Comparison of ENCODE assay signal across 8 cellular contexts in genomic region chr1:111606457-111607215, GRCh38. TPM values are rescaled to one million over a fixed set of nuclear protein-coding genes. Genes with fewer than 3 reads are reported as not detected.
A peak's percentile ranks its signal among the peaks of the same experiment; 100 is the strongest.
DNase-seq lines count a peak whose midpoint lies in the region; FAIRE-seq and TF ChIP-seq lines count a peak whose summit lies in the region.
"Not testable (repeated sequence)": the region's sequence is repeated elsewhere in the genome, so short reads cannot be mapped to it uniquely, and the experiment has no call there.

No MANE protein-coding gene starts in this region.

- H3K27me3 Mint-ChIP-seq in activated CD4-positive, alpha-beta memory T cell treated with anti-CD3 and anti-CD28 coated beads for 36 hours; nephron progenitor cell (ENCODE audit: low read depth, poor library complexity): not testable (repeated sequence)

- 58 to 74% (median 67%) methylated on average over 6 of the region's 8 CpGs for WGBS in stomach, 5 donors

- not testable (repeated sequence) for H3K4me3 Mint-ChIP-seq in activated CD4-positive, alpha-beta memory T cell treated with anti-CD3 and anti-CD28 coated beads for 36 hours
- peak overlapping the region; percentile 28 for H3K4me3 Mint-ChIP-seq in nephron progenitor cell

- H3K4me3 ChIP-seq in AG04450 (ENCODE audit: low read depth, low read length); ascending aorta; kidney (ENCODE audit: low read length in 2 of 2); stomach: not testable (repeated sequence)

- H3K9ac ChIP-seq in kidney (ENCODE audit: low read length in 2 of 2): not testable (repeated sequence)

- H3K4me1 ChIP-seq in ascending aorta (peaks cover 5 to 16% of the 10 kb centered on the region in 2 donors), stomach (peaks cover 0 to 38% (median 23%) of the 10 kb centered on the region in 4 donors)
- H3K4me1 ChIP-seq in kidney (ENCODE audit: control insufficient read depth in 1 of 2, insufficient read depth in 1 of 2, low read depth in 1 of 2, low read length in 2 of 2): not testable (repeated sequence)

- H3K27ac Mint-ChIP-seq in activated CD4-positive, alpha-beta memory T cell treated with anti-CD3 and anti-CD28 coated beads for 36 hours: peak overlapping the region; percentile 44
- H3K27ac Mint-ChIP-seq in nephron progenitor cell: peak overlapping the region; percentile 95

- intact Hi-C loops in activated CD4-positive, alpha-beta memory T cell treated with anti-CD3 and anti-CD28 coated beads for 36 hours (cut with micrococcal nuclease); kidney (cut with DNase I); stomach (cut with DNase I; ENCODE audit: low total_unique reads): not testable (repeated sequence)
- intact Hi-C loops in ascending aorta (cut with DNase I): loop anchor here (5.0 kb wide), 1 partner anchor 99 kb away; no protein-coding TSS in a partner anchor

- CTCF ChIA-PET in AG04450 (lab: Charles Lee): interaction anchor here (1.3 kb wide), 1 partner anchor 98 kb away, joined by 7 read pairs; no protein-coding TSS in a partner anchor
- CTCF ChIA-PET in HEK293T (lab: Yijun Ruan, JAX): interaction anchor here (0.9 kb wide), 1 partner anchor 13 kb away, joined by 3 read pairs; no protein-coding TSS in a partner anchor
- CTCF ChIA-PET in activated CD4-positive, alpha-beta memory T cell treated with anti-CD3 and anti-CD28 coated beads for 36 hours (lab: Charles Lee): interaction anchor here (0.5 to 1.8 kb wide), 3 partner anchors 9 to 106 kb away, joined by 4 to 7 read pairs (median 6); no protein-coding TSS in a partner anchor

- peaks cover 48% of the 10 kb centered on the region for H3K4me1 Mint-ChIP-seq in activated CD4-positive, alpha-beta memory T cell treated with anti-CD3 and anti-CD28 coated beads for 36 hours (ENCODE audit: low read depth)
- H3K4me1 Mint-ChIP-seq in nephron progenitor cell: peaks cover 34% of the 10 kb centered on the region

- H3K27me3 ChIP-seq in AG04450 (ENCODE audit: control insufficient read depth, insufficient read depth, low read length); ascending aorta; stomach: not testable (repeated sequence)

- H3K36me3 ChIP-seq in ascending aorta; kidney (ENCODE audit: control insufficient read depth in 1 of 2, insufficient read depth in 2 of 2, low read length in 2 of 2); stomach: not testable (repeated sequence)

- TF ChIP-seq CTCF in AG04450 (IDR thresholded peaks at IDR 0.05; ENCODE audit: low read depth, low read length); ascending aorta (IDR thresholded peaks at IDR 0.05); kidney (IDR thresholded peaks at IDR 0.05; ENCODE audit: borderline replicate concordance, extremely low read depth, insufficient read depth); nephron progenitor cell (IDR thresholded peaks at IDR 0.05); stomach (IDR thresholded peaks at IDR 0.05): not testable (repeated sequence)

- not testable (repeated sequence) for FAIRE-seq in kidney (lab: Jason Lieb, UNC)

- TF ChIP-seq POLR2A in stomach (IDR thresholded peaks at IDR 0.05): not testable (repeated sequence)

- not testable (repeated sequence) for TF ChIP-seq EP300 in stomach (IDR thresholded peaks at IDR 0.05)

- POLR2A ChIA-PET in AG04450 (lab: Yijun Ruan, JAX): not testable (repeated sequence)
- POLR2A ChIA-PET in HEK293T (lab: Yijun Ruan, JAX): interaction anchor here (0.8 to 1.3 kb wide), 2 partner anchors 13 to 98 kb away, joined by 3 read pairs; partner anchors contain the start of gene RAP1A
- POLR2A ChIA-PET in activated CD4-positive, alpha-beta memory T cell treated with anti-CD3 and anti-CD28 coated beads for 36 hours (lab: Charles Lee): interaction anchor here (2.0 to 9.5 kb wide), 3 partner anchors 9 to 17 kb away, joined by 9 to 151 read pairs (median 60); partner anchors contain the start of gene RAP1A

- H3K9me3 Mint-ChIP-seq in activated CD4-positive, alpha-beta memory T cell treated with anti-CD3 and anti-CD28 coated beads for 36 hours: not testable (repeated sequence)
- peaks cover 30% of the 10 kb centered on the region for H3K9me3 Mint-ChIP-seq in nephron progenitor cell

- H3K27ac ChIP-seq in AG04450 (ENCODE audit: low read depth, low read length) (peak overlapping the region; percentile 21), ascending aorta (peak overlapping the region; percentile 59 to 63), stomach (peak overlapping the region in 4 of 5 donors; percentile 14 to 64 (median 45))
- not testable (repeated sequence) for H3K27ac ChIP-seq in kidney (ENCODE audit: low read depth in 2 of 2, low read length in 2 of 2)

- not testable (repeated sequence) for H3K36me3 Mint-ChIP-seq in activated CD4-positive, alpha-beta memory T cell treated with anti-CD3 and anti-CD28 coated beads for 36 hours
- peaks cover 22% of the 10 kb centered on the region for H3K36me3 Mint-ChIP-seq in nephron progenitor cell (ENCODE audit: low read depth)

- not testable (repeated sequence) for H3K9me3 ChIP-seq in AG04450 (ENCODE audit: control insufficient read depth, insufficient read depth, low read length); ascending aorta; kidney (ENCODE audit: control insufficient read depth in 1 of 2, low read length in 2 of 2); stomach

- not testable (repeated sequence) for DNase-seq in AG04450 (ENCODE audit: low read depth, low spot score); activated CD4-positive, alpha-beta memory T cell treated with anti-CD3 and anti-CD28 coated beads for 36 hours; nephron progenitor cell; stomach
- DNase-seq in HEK293T (ENCODE audit: extremely low spot score): peak; percentile 36
- DNase-seq in NCI-H82 (lab: John Stamatoyannopoulos, UW): peak; percentile 37
- DNase-seq in ascending aorta (ENCODE audit: low spot score in 2 of 2): peak in 1 of 2 donors; percentile 82
- peak; percentile 57 for DNase-seq in kidney

TF ChIP-seq in HEK293T, 16 proteins besides CTCF, POLR2A, EP300 and RAD21:
- TF ChIP-seq CTBP1 (IDR thresholded peaks at IDR 0.05; ENCODE audit: borderline replicate concordance) (0 out of 2 replicates have a peak, but pooled peaks have one; percentile 40), PKNOX1 (IDR thresholded peaks at IDR 0.05) (peak; percentile 79)

RNA-seq across cellular contexts. Expression of gene RAP1A, which starts 13.0 kb away (rescaled TPM):
- 60.0 and 78.1 TPM in 2 replicates for polyA plus RNA-seq in AG04450 (2011; rRNA removed)
- 16.9 and 29.8 TPM in 2 replicates for polyA minus RNA-seq in AG04450 (2011; rRNA and poly(A)+ RNA removed)
- total RNA-seq in activated CD4-positive, alpha-beta memory T cell treated with anti-CD3 and anti-CD28 coated beads for 36 hours: 100 to 1,000 TPM; 292 to 294 TPM
- total RNA-seq in ascending aorta: 44.1 TPM
- total RNA-seq in kidney: 91.3 TPM
- 55.8 TPM for polyA plus RNA-seq in kidney (ENCODE audit: insufficient read depth, low read depth, low replicate concordance)
- 100 to 1,000 TPM in 1 of 5 donors, 10 to 100 TPM in 4; 20.9 to 138 (median 65.5) TPM for total RNA-seq in stomach
- 100 to 1,000 TPM in 1 of 3 donors, 10 to 100 TPM in 2; 74.3 to 175 (median 96.4) TPM for polyA plus RNA-seq in stomach
